In genomic region chr20:48718914-48719578, GRCh38 we compare ENCODE assay signal across 12 cellular contexts.
DNase-seq lines count a peak whose midpoint lies in the region; ATAC-seq and TF ChIP-seq lines count a peak whose summit lies in the region.
"Had no signal": no experiment of that assay in that cellular context is flagged by ENCODE, and none has a peak within 500 bp of the region (broad histone marks: within the 10 kb centered on the region; RNA-seq: fewer than 3 reads in every experiment).

No MANE protein-coding gene starts in this region.

- peaks cover 83% of the 10 kb centered on the region for H3K4me1 ChIP-seq in CD8-positive, alpha-beta memory T cell (ENCODE audit: insufficient read depth, low read length)
- H3K4me1 ChIP-seq in OCI-LY7 (ENCODE audit: insufficient read depth, low read length, poor library complexity, severe bottlenecking) (peaks cover 64% of the 10 kb centered on the region), spleen (peaks cover 78 to 100% (median 98%) of the 10 kb centered on the region in 6 donors)

- peaks cover 0 to 3% of the 10 kb centered on the region in 2 donors for H3K27me3 Mint-ChIP-seq in CD8-positive, alpha-beta memory T cell
- no peaks in the 10 kb centered on the region for H3K27me3 Mint-ChIP-seq in activated naive CD4-positive, alpha-beta T cell treated with anti-CD3 and anti-CD28 coated beads, Interleukin-2, amount 10 ng/mL, durations not matched to agents 7 days and 5 days

- intact Hi-C loops in OCI-LY7 (cut with micrococcal nuclease; ENCODE audit: unreplicated experiment), result no loop called here
- intact Hi-C loops in spleen (cut with DNase I; ENCODE audit: low total_unique reads), result no loop called here

- H4K20me1 ChIP-seq in OCI-LY7 (ENCODE audit: insufficient read depth, low read length), result no peaks in the 10 kb centered on the region

- H3K27ac ChIP-seq in CD8-positive, alpha-beta memory T cell (ENCODE audit: low read depth, low read length), result no peak overlapping the region
- peak overlapping the region; percentile 1 for H3K27ac ChIP-seq in OCI-LY7 (ENCODE audit: low read depth, low read length, poor library complexity, severe bottlenecking)
- peak overlapping the region in 5 of 8 donors; percentile 9 to 85 (median 82) for H3K27ac ChIP-seq in spleen
- H3K27ac ChIP-seq: lower lobe of right lung, testis had no signal

- no peak for TF ChIP-seq POLR2A in spleen (IDR thresholded peaks at IDR 0.05)

- no peak for TF ChIP-seq CTCF in OCI-LY7 (conservative IDR thresholded peaks at IDR 0.05; ENCODE audit: low read length)
- TF ChIP-seq CTCF in spleen (IDR thresholded peaks at IDR 0.05 in 8 of 11, conservative IDR thresholded peaks at IDR 0.05 in 3 of 11), result no peak

- H3K4me2 ChIP-seq in OCI-LY7 (ENCODE audit: low read length), result peak overlapping the region; percentile 35

- peak overlapping the region; percentile 61 to 91 (median 78) for H3K4me3 Mint-ChIP-seq in CD8-positive, alpha-beta memory T cell
- peak overlapping the region; percentile 11 for H3K4me3 Mint-ChIP-seq in activated naive CD4-positive, alpha-beta T cell treated with anti-CD3 and anti-CD28 coated beads, Interleukin-2, amount 10 ng/mL, durations not matched to agents 7 days and 5 days
- H3K4me3 Mint-ChIP-seq: brain had no signal

- POLR2A ChIA-PET in CD8-positive, alpha-beta memory T cell (lab: Charles Lee), result interaction anchor here (0.9 to 1.3 kb wide), 3 partner anchors 41 to 107 kb away, joined by 3 to 6 read pairs (median 3); no protein-coding TSS in a partner anchor
- POLR2A ChIA-PET in OCI-LY7 (lab: Charles Lee), result no interaction called here

- 27 to 43% (median 32%) methylated on average over 8 of the region's 8 CpGs for WGBS in spleen, 5 donors

- peaks cover 7 to 47% (median 23%) of the 10 kb centered on the region in 3 donors for H3K36me3 Mint-ChIP-seq in CD8-positive, alpha-beta memory T cell
- peaks cover 61% of the 10 kb centered on the region for H3K36me3 Mint-ChIP-seq in activated naive CD4-positive, alpha-beta T cell treated with anti-CD3 and anti-CD28 coated beads, Interleukin-2, amount 10 ng/mL, durations not matched to agents 7 days and 5 days

- H3K9me2 ChIP-seq in OCI-LY7 (ENCODE audit: insufficient read depth, low read length), result no peaks in the 10 kb centered on the region

- ATAC-seq in GM18498 (IDR thresholded peaks at IDR 0.05; ENCODE audit: unreplicated experiment) (no peak), HG02852 (IDR thresholded peaks at IDR 0.05; ENCODE audit: unreplicated experiment) (no peak)
- ATAC-seq: right cardiac atrium had no signal

- peak overlapping the region; percentile 86 to 97 (median 92) for H3K27ac Mint-ChIP-seq in CD8-positive, alpha-beta memory T cell
- H3K27ac Mint-ChIP-seq in activated naive CD4-positive, alpha-beta T cell treated with anti-CD3 and anti-CD28 coated beads, Interleukin-2, amount 10 ng/mL, durations not matched to agents 7 days and 5 days, result peak overlapping the region; percentile 85

- H3K9me3 ChIP-seq in CD8-positive, alpha-beta memory T cell (ENCODE audit: low read length), result no peaks in the 10 kb centered on the region
- H3K9me3 ChIP-seq in OCI-LY7 (ENCODE audit: low read length), result no peaks in the 10 kb centered on the region
- no peaks in the 10 kb centered on the region for H3K9me3 ChIP-seq in spleen
- H3K9me3 ChIP-seq: lower lobe of right lung, testis had no signal

- peaks cover 99 to 100% (median 100%) of the 10 kb centered on the region in 3 donors for H3K4me1 Mint-ChIP-seq in CD8-positive, alpha-beta memory T cell
- peaks cover 87% of the 10 kb centered on the region for H3K4me1 Mint-ChIP-seq in activated naive CD4-positive, alpha-beta T cell treated with anti-CD3 and anti-CD28 coated beads, Interleukin-2, amount 10 ng/mL, durations not matched to agents 7 days and 5 days

- H3K4me3 ChIP-seq in CD8-positive, alpha-beta memory T cell (ENCODE audit: low read length), result no peak overlapping the region
- no peak overlapping the region for H3K4me3 ChIP-seq in OCI-LY7 (ENCODE audit: low read depth, low read length, poor library complexity, severe bottlenecking)
- peak overlapping the region in 1 of 8 donors; percentile 28 for H3K4me3 ChIP-seq in spleen
- H3K4me3 ChIP-seq: lower lobe of right lung, testis had no signal

- H3K27me3 ChIP-seq in CD8-positive, alpha-beta memory T cell (ENCODE audit: insufficient read depth, low read length, poor library complexity, severe bottlenecking), result no peaks in the 10 kb centered on the region
- no peaks in the 10 kb centered on the region for H3K27me3 ChIP-seq in spleen (replicated peaks in 1 of 7)
- H3K27me3 ChIP-seq: testis had no signal

- no TSS peak for BruUV-seq in OCI-LY7 (replicated peaks; lab: Mats Ljungman, UMichigan)

- no peak overlapping the region for H2AFZ ChIP-seq in OCI-LY7 (ENCODE audit: low read length)

- CTCF ChIA-PET in CD8-positive, alpha-beta memory T cell (lab: Charles Lee), result interaction anchor here (1.2 to 2.5 kb wide), 6 partner anchors 13 to 99 kb away, joined by 3 to 5 read pairs (median 4); no protein-coding TSS in a partner anchor
- CTCF ChIA-PET in OCI-LY7 (lab: Charles Lee; ENCODE audit: unreplicated experiment), result no interaction called here
- CTCF ChIA-PET in activated naive CD4-positive, alpha-beta T cell treated with anti-CD3 and anti-CD28 coated beads, Interleukin-2, amount 10 ng/mL, durations not matched to agents 7 days and 5 days (lab: Charles Lee), result no interaction called here

- no peaks in the 10 kb centered on the region for H3K9me3 Mint-ChIP-seq in CD8-positive, alpha-beta memory T cell
- no peaks in the 10 kb centered on the region for H3K9me3 Mint-ChIP-seq in activated naive CD4-positive, alpha-beta T cell treated with anti-CD3 and anti-CD28 coated beads, Interleukin-2, amount 10 ng/mL, durations not matched to agents 7 days and 5 days

- peaks cover 3% of the 10 kb centered on the region for H3K36me3 ChIP-seq in CD8-positive, alpha-beta memory T cell (ENCODE audit: insufficient read depth, low read length)
- H3K36me3 ChIP-seq in OCI-LY7 (ENCODE audit: insufficient read depth, low read length) (no peaks in the 10 kb centered on the region; the same call in 1 of the 2 replicates), spleen (peaks cover 0 to 70% (median 0%) of the 10 kb centered on the region in 6 donors)
- H3K36me3 ChIP-seq: lower lobe of right lung had no signal

- peak; percentile 22 to 81 (median 33) for DNase-seq in CD8-positive, alpha-beta memory T cell
- DNase-seq in OCI-LY7 (ENCODE audit: low spot score), result peak; percentile 51
- DNase-seq in activated naive CD4-positive, alpha-beta T cell treated with anti-CD3 and anti-CD28 coated beads, Interleukin-2, amount 10 ng/mL, durations not matched to agents 7 days and 5 days, result peak; percentile 59
- DNase-seq in spleen, result peak; percentile 88
- DNase-seq in hippocampal formation (lab: John Stamatoyannopoulos, UW), result no peak
- no peak for DNase-seq in SIG-M5 treated with dmso at 0.1 percent for 504 hours (lab: John Stamatoyannopoulos, UW; ENCODE audit: unreplicated experiment)
- DNase-seq: lower lobe of right lung, testis had no signal

- H3K79me2 ChIP-seq in OCI-LY7 (ENCODE audit: insufficient read depth, low read depth, low read length), result no peaks in the 10 kb centered on the region

Comparison
In these comparisons a context has a peak if more than half of its experiments do, and no peak if none do; other contexts are left out.
1. DNase-seq: peak in CD8-positive, alpha-beta memory T cell (5 of 5), OCI-LY7 (single experiment), activated naive CD4-positive, alpha-beta T cell treated with anti-CD3 and anti-CD28 coated beads, Interleukin-2, amount 10 ng/mL, durations not matched to agents 7 days and 5 days (single experiment) and spleen (single experiment); none in hippocampal formation (0 of 2) and SIG-M5 treated with dmso at 0.1 percent for 504 hours (single experiment).